Comparison of ENCODE assay signal across 8 cellular contexts in genomic region chr5:132369471-132370240, GRCh38. TPM values are rescaled to one million over a fixed set of nuclear protein-coding genes. Genes with fewer than 3 reads are reported as not detected.
A peak's percentile ranks its signal among the peaks of the same experiment; 100 is the strongest.
DNase-seq lines count a peak whose midpoint lies in the region; ATAC-seq and TF ChIP-seq lines count a peak whose summit lies in the region.

SLC22A5 (plus strand) TSS chr5:132369710; CDS start chr5:132369973, 263 bp downstream.

- ATAC-seq in CD4-positive, CD25-positive, alpha-beta regulatory T cell (ENCODE audit: low read depth in 2 of 2): peak; percentile 91 to 93
- peak; percentile 84 for ATAC-seq in GM19324 (IDR thresholded peaks at IDR 0.05; ENCODE audit: low FRiP score, unreplicated experiment)
- ATAC-seq in HG03439 (IDR thresholded peaks at IDR 0.05; ENCODE audit: unreplicated experiment): peak; percentile 91
- ATAC-seq in natural killer cell treated with Interleukin-12 subunit alpha and Interleukin-12 subunit beta and Interleukin-15 and Interleukin-18, amount 100 ng/mL, for 72 hours: peak; percentile 91 to 94

- intact Hi-C loops in OCI-LY7 (cut with micrococcal nuclease; ENCODE audit: unreplicated experiment): no loop called here

- DNase-seq in CD4-positive, CD25-positive, alpha-beta regulatory T cell: peak; percentile 53 to 70 (median 68)
- DNase-seq in OCI-LY7 (ENCODE audit: low spot score) (peak; percentile 28), activated T-helper 1 cell treated with Interleukin-2 at 50 U/mL for 16 hours (ENCODE audit: low read depth) (peak; percentile 60), fibroblast of lung (ENCODE audit: low read depth in 2 of 2) (peak; percentile 41 to 48)
- peak; percentile 76 for DNase-seq in natural killer cell treated with Interleukin-12 subunit alpha and Interleukin-12 subunit beta and Interleukin-15 and Interleukin-18, amount 100 ng/mL, for 72 hours (ENCODE audit: low spot score)

- H3K79me2 ChIP-seq in OCI-LY7 (ENCODE audit: insufficient read depth, low read depth, low read length) (no peaks in the 10 kb centered on the region), fibroblast of lung (ENCODE audit: control insufficient read depth, insufficient read depth, low read length) (no peaks in the 10 kb centered on the region)

- H3K36me3 Mint-ChIP-seq in CD4-positive, CD25-positive, alpha-beta regulatory T cell: peaks cover under 1% of the 10 kb centered on the region
- H3K36me3 Mint-ChIP-seq in natural killer cell treated with Interleukin-12 subunit alpha and Interleukin-12 subunit beta and Interleukin-15 and Interleukin-18, amount 100 ng/mL, for 72 hours: no peaks in the 10 kb centered on the region
- H3K36me3 Mint-ChIP-seq in stimulated activated naive CD8-positive, alpha-beta T cell treated with anti-CD3 and anti-CD28 coated beads, Interleukin-15, Interleukin-2, amounts not matched to agents 100 ng/mL and 50 ng/mL, for 24 hours (ENCODE audit: low read depth): peaks cover under 1% of the 10 kb centered on the region

- H2AFZ ChIP-seq in OCI-LY7 (ENCODE audit: low read length) (peak within 1 kb of the TSS; percentile 85; the same call in 1 of the 2 replicates), fibroblast of lung (ENCODE audit: low read length) (peak within 1 kb of the TSS; percentile 83)

- peak within 1 kb of the TSS; percentile 51 for H3K27ac ChIP-seq in CD4-positive, CD25-positive, alpha-beta regulatory T cell (ENCODE audit: insufficient read depth, low read length, poor library complexity, severe bottlenecking)
- no peak within 1 kb of the TSS for H3K27ac ChIP-seq in OCI-LY7 (ENCODE audit: low read depth, low read length, poor library complexity, severe bottlenecking)
- H3K27ac ChIP-seq in fibroblast of lung (ENCODE audit: insufficient read depth, low read length): peak within 1 kb of the TSS; percentile 41

- peak within 1 kb of the TSS; percentile 74 to 83 (median 77) for H3K27ac Mint-ChIP-seq in CD4-positive, CD25-positive, alpha-beta regulatory T cell
- H3K27ac Mint-ChIP-seq in natural killer cell treated with Interleukin-12 subunit alpha and Interleukin-12 subunit beta and Interleukin-15 and Interleukin-18, amount 100 ng/mL, for 72 hours: peak within 1 kb of the TSS; percentile 57 to 79
- peak within 1 kb of the TSS; percentile 81 for H3K27ac Mint-ChIP-seq in stimulated activated naive CD8-positive, alpha-beta T cell treated with anti-CD3 and anti-CD28 coated beads, Interleukin-15, Interleukin-2, amounts not matched to agents 100 ng/mL and 50 ng/mL, for 24 hours

- no peaks in the 10 kb centered on the region for H3K9me3 Mint-ChIP-seq in CD4-positive, CD25-positive, alpha-beta regulatory T cell
- H3K9me3 Mint-ChIP-seq in natural killer cell treated with Interleukin-12 subunit alpha and Interleukin-12 subunit beta and Interleukin-15 and Interleukin-18, amount 100 ng/mL, for 72 hours: no peaks in the 10 kb centered on the region
- H3K9me3 Mint-ChIP-seq in stimulated activated naive CD8-positive, alpha-beta T cell treated with anti-CD3 and anti-CD28 coated beads, Interleukin-15, Interleukin-2, amounts not matched to agents 100 ng/mL and 50 ng/mL, for 24 hours: no peaks in the 10 kb centered on the region

- peak within 1 kb of the TSS; percentile 62 for H3K4me2 ChIP-seq in OCI-LY7 (ENCODE audit: low read length)
- H3K4me2 ChIP-seq in fibroblast of lung (ENCODE audit: extremely low read depth, insufficient read depth, low read length): peak within 1 kb of the TSS; percentile 76

- H3K9me2 ChIP-seq in OCI-LY7 (ENCODE audit: insufficient read depth, low read length): no peaks in the 10 kb centered on the region

- peaks cover 5 to 29% (median 22%) of the 10 kb centered on the region in 4 donors for H3K4me1 Mint-ChIP-seq in CD4-positive, CD25-positive, alpha-beta regulatory T cell
- peaks cover 15 to 19% of the 10 kb centered on the region in 2 donors for H3K4me1 Mint-ChIP-seq in natural killer cell treated with Interleukin-12 subunit alpha and Interleukin-12 subunit beta and Interleukin-15 and Interleukin-18, amount 100 ng/mL, for 72 hours (ENCODE audit: low read depth in 2 of 2)
- H3K4me1 Mint-ChIP-seq in stimulated activated naive CD8-positive, alpha-beta T cell treated with anti-CD3 and anti-CD28 coated beads, Interleukin-15, Interleukin-2, amounts not matched to agents 100 ng/mL and 50 ng/mL, for 24 hours (ENCODE audit: low read depth): peaks cover 30% of the 10 kb centered on the region

- H3K4me3 Mint-ChIP-seq in CD4-positive, CD25-positive, alpha-beta regulatory T cell: peak within 1 kb of the TSS; percentile 84 to 92 (median 86)
- peak within 1 kb of the TSS; percentile 81 for H3K4me3 Mint-ChIP-seq in natural killer cell treated with Interleukin-12 subunit alpha and Interleukin-12 subunit beta and Interleukin-15 and Interleukin-18, amount 100 ng/mL, for 72 hours
- H3K4me3 Mint-ChIP-seq in stimulated activated naive CD8-positive, alpha-beta T cell treated with anti-CD3 and anti-CD28 coated beads, Interleukin-15, Interleukin-2, amounts not matched to agents 100 ng/mL and 50 ng/mL, for 24 hours: peak within 1 kb of the TSS; percentile 86

- H4K20me1 ChIP-seq in OCI-LY7 (ENCODE audit: insufficient read depth, low read length) (no peaks in the 10 kb centered on the region), fibroblast of lung (ENCODE audit: control insufficient read depth, extremely low read depth, insufficient read depth, low read length) (no peaks in the 10 kb centered on the region)

- TF ChIP-seq CTCF in OCI-LY7 (conservative IDR thresholded peaks at IDR 0.05; ENCODE audit: low read length): no peak
- TF ChIP-seq CTCF in fibroblast of lung (conservative IDR thresholded peaks at IDR 0.05 in 1 of 2, IDR thresholded peaks at IDR 0.05 in 1 of 2; ENCODE audit: low read depth in 1 of 2, low read length in 2 of 2): no peak

- POLR2A ChIA-PET in OCI-LY7 (lab: Charles Lee): interaction anchor here (0.6 to 0.7 kb wide), 2 partner anchors 152 to 156 kb away, joined by 3 read pairs; no protein-coding TSS in a partner anchor

- BruUV-seq in OCI-LY7 (replicated peaks; lab: Mats Ljungman, UMichigan): no TSS peak

- H3K27me3 Mint-ChIP-seq in CD4-positive, CD25-positive, alpha-beta regulatory T cell: peaks cover 4% of the 10 kb centered on the region
- H3K27me3 Mint-ChIP-seq in natural killer cell treated with Interleukin-12 subunit alpha and Interleukin-12 subunit beta and Interleukin-15 and Interleukin-18, amount 100 ng/mL, for 72 hours: no peaks in the 10 kb centered on the region
- H3K27me3 Mint-ChIP-seq in stimulated activated naive CD8-positive, alpha-beta T cell treated with anti-CD3 and anti-CD28 coated beads, Interleukin-15, Interleukin-2, amounts not matched to agents 100 ng/mL and 50 ng/mL, for 24 hours: no peaks in the 10 kb centered on the region

- no peaks in the 10 kb centered on the region for H3K36me3 ChIP-seq in CD4-positive, CD25-positive, alpha-beta regulatory T cell (ENCODE audit: control insufficient read depth, insufficient read depth, low read length)
- no peaks in the 10 kb centered on the region for H3K36me3 ChIP-seq in OCI-LY7 (ENCODE audit: insufficient read depth, low read length)
- no peaks in the 10 kb centered on the region for H3K36me3 ChIP-seq in fibroblast of lung (ENCODE audit: control insufficient read depth, insufficient read depth, low read length)

- CTCF ChIA-PET in OCI-LY7 (lab: Charles Lee; ENCODE audit: unreplicated experiment): no interaction called here

- peak within 1 kb of the TSS; percentile 74 for H3K9ac ChIP-seq in fibroblast of lung (ENCODE audit: insufficient read depth, low read length)

- H3K4me3 ChIP-seq in CD4-positive, CD25-positive, alpha-beta regulatory T cell (ENCODE audit: low read depth, low read length): peak within 1 kb of the TSS; percentile 55
- H3K4me3 ChIP-seq in OCI-LY7 (ENCODE audit: low read depth, low read length, poor library complexity, severe bottlenecking) (peak within 1 kb of the TSS; percentile 57), fibroblast of lung (replicated peaks in 1 of 4; ENCODE audit: control extremely low read depth in 1 of 4, insufficient read depth in 1 of 4, low read depth in 3 of 4, low read length in 4 of 4) (peak within 1 kb of the TSS; percentile 62 to 70 (median 63))

- H3K4me1 ChIP-seq in CD4-positive, CD25-positive, alpha-beta regulatory T cell (ENCODE audit: control insufficient read depth, insufficient read depth, low read length, poor library complexity, severe bottlenecking): peaks cover 21% of the 10 kb centered on the region
- H3K4me1 ChIP-seq in OCI-LY7 (ENCODE audit: insufficient read depth, low read length, poor library complexity, severe bottlenecking) (no peaks in the 10 kb centered on the region), fibroblast of lung (ENCODE audit: control insufficient read depth, extremely low read depth, insufficient read depth, low read length) (no peaks in the 10 kb centered on the region)

- H3K9me3 ChIP-seq in CD4-positive, CD25-positive, alpha-beta regulatory T cell (ENCODE audit: control insufficient read depth in 2 of 2, low read length in 2 of 2): no peaks in the 10 kb centered on the region
- no peaks in the 10 kb centered on the region for H3K9me3 ChIP-seq in OCI-LY7 (ENCODE audit: low read length)
- no peaks in the 10 kb centered on the region for H3K9me3 ChIP-seq in fibroblast of lung (ENCODE audit: control insufficient read depth, insufficient read depth, low read depth, low read length)

- H3K27me3 ChIP-seq in CD4-positive, CD25-positive, alpha-beta regulatory T cell (ENCODE audit: control insufficient read depth, insufficient read depth, low read length): no peaks in the 10 kb centered on the region
- no peaks in the 10 kb centered on the region for H3K27me3 ChIP-seq in fibroblast of lung (ENCODE audit: control insufficient read depth, insufficient read depth, low read length)

RNA-seq across cellular contexts. Expression of gene SLC22A5, which starts in this region (rescaled TPM):
- total RNA-seq in CD4-positive, CD25-positive, alpha-beta regulatory T cell: 2.5 TPM
- polyA plus RNA-seq in CD4-positive, CD25-positive, alpha-beta regulatory T cell: 1 to 10 TPM in 3 of 4 donors, under 1 TPM in 1; 0.54 to 3.2 (median 1.7) TPM
- 0.88 TPM in 1 of 2 replicates, not detected in the other for total RNA-seq in OCI-LY7 (2014; rRNA removed; shearing (Covaris generic))
- total RNA-seq in OCI-LY7 (2022): 0.18 and 0.36 TPM in 2 replicates
- total RNA-seq in fibroblast of lung: 7.7 and 8.8 TPM in 2 replicates
- polyA plus RNA-seq in fibroblast of lung: 3.4 and 8.2 TPM in 2 replicates
- polyA plus RNA-seq in fibroblast of lung (2012): 2.1 and 3.3 TPM in 2 replicates
- polyA minus RNA-seq in fibroblast of lung (ENCODE audit: low replicate concordance): 35.8 and 42.9 TPM in 2 replicates
- 1 to 10 TPM; 3.5 to 6.4 TPM for total RNA-seq in natural killer cell treated with Interleukin-12 subunit alpha and Interleukin-12 subunit beta and Interleukin-15 and Interleukin-18, amount 100 ng/mL, for 72 hours

Comparison
In these comparisons a context has a peak if more than half of its experiments do, and no peak if none do; other contexts are left out.
1. Peak in DNase-seq, H3K4me3 ChIP-seq and H3K4me2 ChIP-seq in OCI-LY7; RNA of the gene not detected or under 1 TPM.